ENCODE assay signal across 22 cellular contexts in the genomic region with DNA sequence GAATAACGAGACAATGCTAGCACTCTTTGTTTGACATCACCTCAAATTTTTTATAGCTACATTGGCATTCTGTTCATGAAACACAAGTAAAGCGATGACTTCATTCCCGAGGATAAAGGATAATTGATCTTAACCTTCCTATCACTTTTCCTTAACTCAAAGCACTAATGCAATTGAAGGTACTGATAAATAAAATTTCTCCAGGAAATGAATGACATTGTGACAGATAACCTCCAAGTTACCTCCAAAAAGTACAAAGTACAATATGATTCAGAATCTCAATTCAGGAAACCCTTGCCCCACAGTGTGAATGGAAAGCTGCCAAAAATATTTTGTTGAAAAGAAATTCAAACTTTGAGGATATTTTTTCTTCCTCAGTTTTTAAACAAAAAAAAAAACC. TPM values are rescaled to one million over a fixed set of nuclear protein-coding genes. Genes with fewer than 3 reads are reported as not detected.
DNase-seq lines count a peak whose midpoint lies in the region; ATAC-seq, FAIRE-seq and TF ChIP-seq lines count a peak whose summit lies in the region.
"Had no signal": no experiment of that assay in that cellular context is flagged by ENCODE, and none has a peak within 500 bp of the region (broad histone marks: within the 10 kb centered on the region; RNA-seq: fewer than 3 reads in every experiment).

No MANE protein-coding gene starts in this region.

- H3K27ac ChIP-seq in HEK293 (ENCODE audit: extremely low read depth, low read depth, low read length) (no peak overlapping the region), Karpas-422 (ENCODE audit: low read length) (no peak overlapping the region)
- H3K27ac ChIP-seq: ascending aorta, right lobe of liver had no signal

- H3K36me3 ChIP-seq in HEK293 (ENCODE audit: control insufficient read depth in 2 of 2, insufficient read depth in 1 of 2, low read length in 2 of 2) (no peaks in the 10 kb centered on the region), Karpas-422 (ENCODE audit: insufficient read depth, low read length) (no peaks in the 10 kb centered on the region)
- H3K36me3 ChIP-seq: ascending aorta, right lobe of liver, vagina had no signal

- peaks cover 15% of the 10 kb centered on the region for H3K4me1 Mint-ChIP-seq in nephron progenitor cell

- H3K9me2 ChIP-seq in Karpas-422 (replicated peaks; ENCODE audit: insufficient read depth, low read length), result no peaks in the 10 kb centered on the region

- no peak for DNase-seq in AG04449 (ENCODE audit: low read depth, low spot score)
- DNase-seq in nephron progenitor cell, result no peak
- DNase-seq in NCI-H69 (lab: John Stamatoyannopoulos, UW), result no peak
- no peak for DNase-seq in Karpas-422
- no peak for DNase-seq in lower leg skin (ENCODE audit: low spot score in 2 of 2)
- DNase-seq: activated CD4-positive, CD25-positive, alpha-beta regulatory T cell treated with anti-CD3 and anti-CD28 coated beads, Interleukin-2, amount 50 U/mL, for 72 hours; activated CD8-positive, alpha-beta T cell treated with anti-CD3 and anti-CD28 coated beads, Interleukin-2, amount 10 ng/mL, durations not matched to agents 7 days and 5 days; activated naive CD4-positive, alpha-beta T cell treated with Interleukin-2 at 50 U/mL for 16 hours; activated T-cell treated with anti-CD3 and anti-CD28 coated beads, Interleukin-2, amount 50 U/mL, for 24 hours; DND-41; H7; head of caudate nucleus; left ventricle myocardium superior; occipital lobe; right lobe of liver; T1000 had no signal

- H3K9ac ChIP-seq in Karpas-422 (ENCODE audit: low read length), result no peak overlapping the region

- H3K4me1 ChIP-seq in HEK293 (ENCODE audit: control insufficient read depth, insufficient read depth, low read length) (peaks cover 20% of the 10 kb centered on the region), Karpas-422 (ENCODE audit: low read length) (no peaks in the 10 kb centered on the region)

- H3K9me3 ChIP-seq in HEK293 (ENCODE audit: control insufficient read depth, insufficient read depth, low read depth, low read length) (no peaks in the 10 kb centered on the region), Karpas-422 (ENCODE audit: low read length) (no peaks in the 10 kb centered on the region)
- H3K9me3 ChIP-seq: ascending aorta, right lobe of liver, vagina had no signal

- H3K4me3 ChIP-seq in AG04449 (ENCODE audit: low read depth, low read length) (peak overlapping the region; percentile 81), HEK293 (ENCODE audit: low read depth, low read length) (no peak overlapping the region), Karpas-422 (ENCODE audit: low read length) (no peak overlapping the region), lower leg skin (ENCODE audit: low read depth, poor library complexity, severe bottlenecking) (no peak overlapping the region)
- H3K4me3 ChIP-seq: ascending aorta, right lobe of liver had no signal

- no peaks in the 10 kb centered on the region for H3K79me2 ChIP-seq in Karpas-422 (ENCODE audit: low read length)

- CTCF ChIA-PET in AG04449 (lab: Yijun Ruan, JAX) (interaction anchor here (0.8 to 7.2 kb wide), 6 partner anchors 12 to 80 kb away, joined by 3 to 145 read pairs (median 14); no protein-coding TSS in a partner anchor), HEK293 (lab: Yijun Ruan, JAX) (interaction anchor here (0.6 to 1.2 kb wide), 4 partner anchors 10 to 73 kb away, joined by 3 to 6 read pairs (median 4); no protein-coding TSS in a partner anchor)

- TF ChIP-seq POLR2A in lower leg skin (IDR thresholded peaks at IDR 0.05), result no peak

- peak; percentile 70 for FAIRE-seq in colon (lab: Jason Lieb, UNC)
- FAIRE-seq: GM12892 had no signal

- no peaks in the 10 kb centered on the region for H3K36me3 Mint-ChIP-seq in nephron progenitor cell (ENCODE audit: low read depth)

- 49 to 56% methylated on average over 3 of the region's 3 CpGs for WGBS in lower leg skin, 2 donors

- H3K9me3 Mint-ChIP-seq in nephron progenitor cell, result no peaks in the 10 kb centered on the region
- H3K9me3 Mint-ChIP-seq: activated T-cell treated with anti-CD3 and anti-CD28 coated beads, Interleukin-2, amount 50 U/mL, for 24 hours had no signal

- H2AFZ ChIP-seq in Karpas-422 (ENCODE audit: low read length), result no peak overlapping the region

- H3K27me3 ChIP-seq in Karpas-422 (ENCODE audit: low read length), result no peaks in the 10 kb centered on the region
- H3K27me3 ChIP-seq: vagina had no signal

- H3K4me3 Mint-ChIP-seq in nephron progenitor cell, result peak overlapping the region; percentile 29

- no peaks in the 10 kb centered on the region for H4K20me1 ChIP-seq in Karpas-422 (ENCODE audit: insufficient read depth, low read depth, low read length)

- ATAC-seq in HG03378 (IDR thresholded peaks at IDR 0.05; ENCODE audit: unreplicated experiment), result no peak
- ATAC-seq: activated CD8-positive, alpha-beta T cell treated with anti-CD3 and anti-CD28 coated beads, Interleukin-2, amount 10 ng/mL, durations not matched to agents 7 days and 5 days; left ventricle myocardium superior had no signal

- H3K27me3 Mint-ChIP-seq in nephron progenitor cell (ENCODE audit: low read depth, poor library complexity), result peaks cover 72% of the 10 kb centered on the region

- no peak overlapping the region for H3K4me2 ChIP-seq in Karpas-422 (ENCODE audit: low read depth, low read length, poor library complexity, severe bottlenecking)

- POLR2A ChIA-PET in AG04449 (lab: Yijun Ruan, JAX) (interaction anchor here (0.9 to 1.2 kb wide), 2 partner anchors 67 to 69 kb away, joined by 3 to 5 read pairs; no protein-coding TSS in a partner anchor), HEK293 (lab: Yijun Ruan, JAX) (no interaction called here)

- TF ChIP-seq CTCF in AG04449 (IDR thresholded peaks at IDR 0.05; ENCODE audit: insufficient read depth, low read length, missing control alignments) (no peak), HEK293 (tag by site-specific recombination; IDR thresholded peaks at IDR 0.05) (no peak), nephron progenitor cell (IDR thresholded peaks at IDR 0.05) (no peak), lower leg skin (IDR thresholded peaks at IDR 0.05) (no peak)

- intact Hi-C loops in lower leg skin (cut with DNase I; ENCODE audit: low total_unique reads), result no loop called here

- no peak overlapping the region for H3K27ac Mint-ChIP-seq in nephron progenitor cell
- H3K27ac Mint-ChIP-seq: activated CD8-positive, alpha-beta T cell treated with anti-CD3 and anti-CD28 coated beads, Interleukin-2, amount 10 ng/mL, durations not matched to agents 7 days and 5 days; activated T-cell treated with anti-CD3 and anti-CD28 coated beads, Interleukin-2, amount 50 U/mL, for 24 hours had no signal

TF ChIP-seq in HEK293, 187 proteins besides CTCF, POLR2A, EP300 and RAD21 (continues in another document):
- TF ChIP-seq GLI2 (tag by site-specific recombination; IDR thresholded peaks at IDR 0.05; ENCODE audit: borderline replicate concordance, low read depth) (no peak), ZNF266 (tag by site-specific recombination; IDR thresholded peaks at IDR 0.05; ENCODE audit: low read depth) (no peak), ZNF561 (tag by site-specific recombination; IDR thresholded peaks at IDR 0.05; ENCODE audit: borderline replicate concordance) (no peak), ZNF624 (tag by site-specific recombination; IDR thresholded peaks at IDR 0.05) (no peak), ZNF140 (tag by site-specific recombination; IDR thresholded peaks at IDR 0.05) (no peak), ZNF324 (tag by site-specific recombination; IDR thresholded peaks at IDR 0.05) (no peak), ZNF423 (tag by site-specific recombination; IDR thresholded peaks at IDR 0.05) (no peak), ATF2 (tag by site-specific recombination; IDR thresholded peaks at IDR 0.05; ENCODE audit: low read depth) (peak; percentile 32; the same call in 1 of the 2 replicates), ZNF366 (tag by site-specific recombination; conservative IDR thresholded peaks at IDR 0.05) (0 out of 2 replicates have a peak, but pooled peaks have one; percentile 21), ZNF473 (tag by site-specific recombination; IDR thresholded peaks at IDR 0.05) (no peak), ZNF2 (tag by site-specific recombination; IDR thresholded peaks at IDR 0.05) (no peak), RBAK (tag by site-specific recombination; IDR thresholded peaks at IDR 0.05) (no peak), ZNF391 (tag by site-specific recombination; IDR thresholded peaks at IDR 0.05; ENCODE audit: borderline replicate concordance, low read depth) (no peak)
- TF ChIP-seq, protein P1, sequence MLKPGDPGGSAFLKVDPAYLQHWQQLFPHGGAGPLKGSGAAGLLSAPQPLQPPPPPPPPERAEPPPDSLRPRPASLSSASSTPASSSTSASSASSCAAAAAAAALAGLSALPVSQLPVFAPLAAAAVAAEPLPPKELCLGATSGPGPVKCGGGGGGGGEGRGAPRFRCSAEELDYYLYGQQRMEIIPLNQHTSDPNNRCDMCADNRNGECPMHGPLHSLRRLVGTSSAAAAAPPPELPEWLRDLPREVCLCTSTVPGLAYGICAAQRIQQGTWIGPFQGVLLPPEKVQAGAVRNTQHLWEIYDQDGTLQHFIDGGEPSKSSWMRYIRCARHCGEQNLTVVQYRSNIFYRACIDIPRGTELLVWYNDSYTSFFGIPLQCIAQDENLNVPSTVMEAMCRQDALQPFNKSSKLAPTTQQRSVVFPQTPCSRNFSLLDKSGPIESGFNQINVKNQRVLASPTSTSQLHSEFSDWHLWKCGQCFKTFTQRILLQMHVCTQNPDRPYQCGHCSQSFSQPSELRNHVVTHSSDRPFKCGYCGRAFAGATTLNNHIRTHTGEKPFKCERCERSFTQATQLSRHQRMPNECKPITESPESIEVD (tag by site-specific recombination; IDR thresholded peaks at IDR 0.05), result peak; percentile 74

RNA-seq across cellular contexts. Expression of gene PRSS12, which starts 1.8 kb away (rescaled TPM):
- total RNA-seq in Karpas-422 (2014; rRNA removed; shearing (Covaris generic); ENCODE audit: low replicate concordance), result not detected in 2 replicates
- 1 to 10 TPM; 3.9 to 9.5 (median 4.6) TPM for total RNA-seq in lower leg skin
- total RNA-seq: activated CD8-positive, alpha-beta T cell treated with anti-CD3 and anti-CD28 coated beads, Interleukin-2, amount 10 ng/mL, durations not matched to agents 7 days and 5 days; ascending aorta; left ventricle myocardium superior had no signal
